Comparison of ENCODE assay signal across 10 cellular contexts in the genomic region with DNA sequence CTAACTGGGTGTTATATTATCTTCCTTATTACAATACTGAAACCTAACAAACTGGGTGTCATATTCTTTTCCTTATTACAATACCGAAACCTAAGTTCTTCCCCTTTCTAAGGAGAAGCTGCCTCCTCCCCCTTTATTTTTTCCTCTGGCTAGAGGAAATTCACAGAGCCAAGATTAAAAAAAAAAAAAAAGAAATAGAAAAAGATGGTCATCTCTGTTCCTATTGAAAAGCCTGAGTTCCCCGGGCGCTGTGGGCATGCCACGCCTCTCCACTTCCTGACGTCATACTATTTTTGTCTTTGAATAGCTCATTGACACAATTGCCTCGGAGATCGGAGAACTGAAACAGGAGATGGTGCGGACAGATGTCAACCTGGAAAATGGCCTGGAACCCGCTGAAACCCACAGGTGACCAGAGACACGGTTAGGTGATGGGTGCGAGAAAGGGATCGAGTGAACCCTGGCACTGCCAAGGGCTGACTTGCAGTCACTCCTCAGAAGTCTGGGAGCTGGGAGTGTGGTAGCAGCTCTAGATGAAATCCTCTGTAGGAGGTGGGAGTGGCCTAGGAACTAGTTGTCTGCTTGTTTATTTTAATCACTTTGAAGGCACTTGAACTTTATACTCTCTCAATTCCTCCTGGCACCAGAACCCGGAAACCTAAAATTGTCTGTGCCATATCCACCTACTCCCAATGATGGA.
A peak's percentile ranks its signal among the peaks of the same experiment; 100 is the strongest.
DNase-seq lines count a peak whose midpoint lies in the region; ATAC-seq, FAIRE-seq and TF ChIP-seq lines count a peak whose summit lies in the region.
"Had no signal": no experiment of that assay in that cellular context is flagged by ENCODE, and none has a peak within 500 bp of the region (broad histone marks: within the 10 kb centered on the region; RNA-seq: fewer than 3 reads in every experiment).

No MANE protein-coding gene starts in this region.

- H3K4me3 ChIP-seq in BLaER1 treated with 17β-estradiol and CSF1 and Interleukin-3, amounts not matched to agents 10 nM and 100 nM: peak overlapping the region; percentile 28 to 72 (median 60); a peak in 19 of 20 replicates
- 0 out of 2 replicates have a peak overlapping the region, but pooled peaks have one; percentile 5 for H3K4me3 ChIP-seq in GM12878
- no peak overlapping the region for H3K4me3 ChIP-seq in lung
- peak overlapping the region in 1 of 2 donors; percentile 29 for H3K4me3 ChIP-seq in vagina

- BruUV-seq in GM12878 (replicated peaks; lab: Mats Ljungman, UMichigan): TSS peak; percentile 85

- H3K4me1 ChIP-seq in BLaER1 treated with 17β-estradiol and CSF1 and Interleukin-3, amounts not matched to agents 10 nM and 100 nM: peaks cover 72 to 97% (median 87%) of the 10 kb centered on the region in 10 experiments
- H3K4me1 ChIP-seq in GM12878 (ENCODE audit: control insufficient read depth, insufficient read depth, low read length) (peaks cover 23% of the 10 kb centered on the region), lung (ENCODE audit: control insufficient read depth in 2 of 2, insufficient read depth in 2 of 2, low read length in 2 of 2) (peaks cover 21 to 37% of the 10 kb centered on the region in 2 donors), vagina (peaks cover 36% of the 10 kb centered on the region)

- H3K36me3 ChIP-seq in BLaER1 treated with 17β-estradiol and CSF1 and Interleukin-3, amounts not matched to agents 10 nM and 100 nM: peaks cover 0 to 19% (median under 1%) of the 10 kb centered on the region in 11 experiments; a peak in 10 of 22 replicates
- H3K36me3 ChIP-seq in GM12878 (ENCODE audit: control insufficient read depth in 2 of 2, insufficient read depth in 2 of 2, low read length in 1 of 2): no peaks in the 10 kb centered on the region
- peaks cover 0 to 4% of the 10 kb centered on the region in 2 donors for H3K36me3 ChIP-seq in lung (ENCODE audit: control insufficient read depth in 2 of 2, insufficient read depth in 2 of 2, low read length in 2 of 2)
- no peaks in the 10 kb centered on the region for H3K36me3 ChIP-seq in vagina

- intact Hi-C loops in GM12878 (cut with micrococcal nuclease; ENCODE audit: unreplicated experiment) (no loop called here), vagina (cut with DNase I) (no loop called here)

- TF ChIP-seq CTCF in GM12878 (IDR thresholded peaks at IDR 0.05 in 2 of 3, conservative IDR thresholded peaks at IDR 0.05 in 1 of 3; ENCODE audit: control insufficient read depth in 2 of 3, extremely low read depth in 1 of 3, insufficient read depth in 1 of 3, low read depth in 3 of 3, low read length in 3 of 3): no peak
- TF ChIP-seq CTCF in lung (IDR thresholded peaks at IDR 0.05; ENCODE audit: control extremely low read depth, extremely low read depth): no peak
- TF ChIP-seq CTCF in vagina (IDR thresholded peaks at IDR 0.05): no peak

- H3K9ac ChIP-seq in BLaER1 treated with 17β-estradiol and CSF1 and Interleukin-3, amounts not matched to agents 10 nM and 100 nM: peak overlapping the region; percentile 68 to 89 (median 80)
- H3K9ac ChIP-seq in GM12878 (ENCODE audit: control insufficient read depth, insufficient read depth, low read length): no peak overlapping the region

- no peaks in the 10 kb centered on the region for H3K27me3 ChIP-seq in BLaER1 treated with 17β-estradiol and CSF1 and Interleukin-3, amounts not matched to agents 10 nM and 100 nM
- H3K27me3 ChIP-seq in GM12878 (replicated peaks in 1 of 2; ENCODE audit: control insufficient read depth in 2 of 2, insufficient read depth in 2 of 2, low read length in 1 of 2) (no peaks in the 10 kb centered on the region), lung (ENCODE audit: control insufficient read depth, insufficient read depth) (no peaks in the 10 kb centered on the region), vagina (no peaks in the 10 kb centered on the region)

- no peak for TF ChIP-seq RAD21 in GM12878 (IDR thresholded peaks at IDR 0.05; ENCODE audit: insufficient read depth, low read depth, low read length)

- WGBS in GM12878 (ENCODE audit: insufficient coverage, insufficient replicate concordance, low lambda C conversion rate, missing lambda C conversion rate): 5% methylated on average over 13 of the region's 13 CpGs
- WGBS in lung, 2 donors: 28% methylated on average over 13 of the region's 13 CpGs

- H3K4me2 ChIP-seq in BLaER1 treated with 17β-estradiol and CSF1 and Interleukin-3, amounts not matched to agents 10 nM and 100 nM: peak overlapping the region; percentile 78 to 95 (median 92)
- H3K4me2 ChIP-seq in GM12878 (ENCODE audit: control insufficient read depth, insufficient read depth): peak overlapping the region; percentile 74

- TF ChIP-seq POLR2A in GM12878 (IDR thresholded peaks at IDR 0.05; ENCODE audit: low read depth, low read length) (no peak), vagina (IDR thresholded peaks at IDR 0.05) (no peak), H54 (IDR thresholded peaks at IDR 0.05; ENCODE audit: low read depth, low read length) (no peak)

- peak; percentile 72 for ATAC-seq in GM12878
- ATAC-seq in lung (ENCODE audit: insufficient read depth, low FRiP score): peak; percentile 42
- ATAC-seq in GM19463 (IDR thresholded peaks at IDR 0.05; ENCODE audit: unreplicated experiment): no peak
- no peak for ATAC-seq in activated T-cell treated with anti-CD3 and anti-CD28 coated beads, Interleukin-2, amount 50 U/mL, for 72 hours (replicated peaks in 1 of 2)

- DNase-seq in NCI-H1092 treated with DMSO at 0.1 percent for 48 hours (lab: John Stamatoyannopoulos, UW) (peak; percentile 68), GM12878 (ENCODE audit: low read depth, low spot score) (no peak), lung (ENCODE audit: low spot score) (peak; percentile 71), vagina (ENCODE audit: extremely low spot score in 2 of 2) (no peak), H54 (ENCODE audit: insufficient read length, low spot score) (no peak)
- DNase-seq in activated T-cell treated with anti-CD3 and anti-CD28 coated beads, Interleukin-2, amount 50 U/mL, for 72 hours: no peak
- DNase-seq: natural killer cell had no signal

- peaks cover 80% of the 10 kb centered on the region for H3K27me3 Mint-ChIP-seq in activated T-cell treated with anti-CD3 and anti-CD28 coated beads, Interleukin-2, amount 50 U/mL, for 72 hours (ENCODE audit: low read depth)

- SMC1A ChIA-PET in GM12878 (lab: Charles Lee; ENCODE audit: uncharacterized antibody, unreplicated experiment): interaction anchor here (0.7 to 8.5 kb wide), 18 partner anchors 10 to 198 kb away, joined by 3 to 139 read pairs (median 4); no protein-coding TSS in a partner anchor

- no peaks in the 10 kb centered on the region for H3K9me3 ChIP-seq in BLaER1 treated with 17β-estradiol and CSF1 and Interleukin-3, amounts not matched to agents 10 nM and 100 nM (replicated peaks in 1 of 11)
- H3K9me3 ChIP-seq in GM12878 (replicated peaks; ENCODE audit: control insufficient read depth, insufficient read depth, low read length): no peaks in the 10 kb centered on the region
- no peaks in the 10 kb centered on the region for H3K9me3 ChIP-seq in lung (ENCODE audit: control insufficient read depth in 2 of 2, insufficient read depth in 1 of 2, low read length in 1 of 2)
- H3K9me3 ChIP-seq in vagina: no peaks in the 10 kb centered on the region

- peaks cover 0 to 2% of the 10 kb centered on the region in 2 donors for H3K36me3 Mint-ChIP-seq in activated T-cell treated with anti-CD3 and anti-CD28 coated beads, Interleukin-2, amount 50 U/mL, for 72 hours (ENCODE audit: insufficient read depth in 2 of 2)
- H3K36me3 Mint-ChIP-seq: natural killer cell had no signal

- no peak overlapping the region for H3K27ac Mint-ChIP-seq in activated T-cell treated with anti-CD3 and anti-CD28 coated beads, Interleukin-2, amount 50 U/mL, for 72 hours
- H3K27ac Mint-ChIP-seq: natural killer cell; T-helper 1 cell treated with Interleukin-12 subunit alpha and Interleukin-12 subunit beta and Interleukin-4 antibody, amounts not matched to agents 30 μg/mL and 1 μg/mL, for 36 hours had no signal

- H4K20me1 ChIP-seq in BLaER1 treated with 17β-estradiol and CSF1 and Interleukin-3, amounts not matched to agents 10 nM and 100 nM: peaks cover 0 to 28% (median 0%) of the 10 kb centered on the region in 11 experiments; a peak in 4 of 22 replicates
- no peaks in the 10 kb centered on the region for H4K20me1 ChIP-seq in GM12878 (ENCODE audit: control insufficient read depth, insufficient read depth)

- H3K4me1 Mint-ChIP-seq in activated T-cell treated with anti-CD3 and anti-CD28 coated beads, Interleukin-2, amount 50 U/mL, for 72 hours (ENCODE audit: low read depth): peaks cover 29% of the 10 kb centered on the region

- no peak overlapping the region for H2AFZ ChIP-seq in GM12878 (ENCODE audit: control insufficient read depth, low read depth, low read length)

- POLR2A ChIA-PET in GM12878 (lab: Charles Lee): interaction anchor here (0.6 to 1.7 kb wide), 10 partner anchors 10 to 688 kb away, joined by 3 to 11 read pairs (median 4); no protein-coding TSS in a partner anchor

- FAIRE-seq in GM12878 (lab: Jason Lieb, UNC) (no peak), H54 (lab: Jason Lieb, UNC) (no peak)

- RAD21 ChIA-PET in GM12878 (lab: Charles Lee; ENCODE audit: unreplicated experiment): interaction anchor here (0.7 to 5.2 kb wide), 9 partner anchors 8 to 150 kb away, joined by 3 to 51 read pairs (median 4); no protein-coding TSS in a partner anchor

- H3K27ac ChIP-seq in BLaER1 treated with 17β-estradiol and CSF1 and Interleukin-3, amounts not matched to agents 10 nM and 100 nM: peak overlapping the region; percentile 80 to 92 (median 87)
- H3K27ac ChIP-seq in GM12878 (ENCODE audit: control insufficient read depth, insufficient read depth): no peak overlapping the region
- peak overlapping the region; percentile 68 to 93 for H3K27ac ChIP-seq in lung (ENCODE audit: low read depth in 1 of 2, low read length in 1 of 2)
- H3K27ac ChIP-seq in vagina: peak overlapping the region; percentile 81

- no peaks in the 10 kb centered on the region for H3K9me3 Mint-ChIP-seq in activated T-cell treated with anti-CD3 and anti-CD28 coated beads, Interleukin-2, amount 50 U/mL, for 72 hours
- H3K9me3 Mint-ChIP-seq: natural killer cell; T-helper 1 cell treated with Interleukin-12 subunit alpha and Interleukin-12 subunit beta and Interleukin-4 antibody, amounts not matched to agents 30 μg/mL and 1 μg/mL, for 36 hours had no signal

- no peaks in the 10 kb centered on the region for H3K79me2 ChIP-seq in GM12878 (ENCODE audit: control insufficient read depth, insufficient read depth, low read length)

- CTCF ChIA-PET in GM12878 (lab: Yijun Ruan, JAX): interaction anchor here (0.6 to 4.1 kb wide), 8 partner anchors 8 to 148 kb away, joined by 3 to 27 read pairs (median 3); no protein-coding TSS in a partner anchor

- TF ChIP-seq EP300 in GM12878 (IDR thresholded peaks at IDR 0.05; ENCODE audit: borderline replicate concordance in 1 of 2, control insufficient read depth in 1 of 2, low read depth in 2 of 2, low read length in 2 of 2): peak in 1 of 2 experiments; percentile 55; a peak in 1 of 4 replicates

- in situ Hi-C loops in GM12878 (cut with MboI): no loop called here

- no peak overlapping the region for H3K4me3 Mint-ChIP-seq in activated T-cell treated with anti-CD3 and anti-CD28 coated beads, Interleukin-2, amount 50 U/mL, for 72 hours
- H3K4me3 Mint-ChIP-seq: natural killer cell; T-helper 1 cell treated with Interleukin-12 subunit alpha and Interleukin-12 subunit beta and Interleukin-4 antibody, amounts not matched to agents 30 μg/mL and 1 μg/mL, for 36 hours had no signal

TF ChIP-seq in GM12878, 131 proteins besides CTCF, POLR2A, EP300 and RAD21 (continues in another document):
- TF ChIP-seq CBFB (IDR thresholded peaks at IDR 0.05; ENCODE audit: low read depth): 0 out of 2 replicates have a peak, but pooled peaks have one; percentile 19

Comparison
In these comparisons a context has a peak if more than half of its experiments do, and no peak if none do; other contexts are left out.
1. DNase-seq: peak in NCI-H1092 treated with DMSO at 0.1 percent for 48 hours (single experiment) and lung (single experiment); none in GM12878 (single experiment), vagina (0 of 2), H54 (single experiment) and activated T-cell treated with anti-CD3 and anti-CD28 coated beads, Interleukin-2, amount 50 U/mL, for 72 hours (0 of 2).
2. ATAC-seq: peak in GM12878 (single experiment) and lung (single experiment); none in GM19463 (single experiment) and activated T-cell treated with anti-CD3 and anti-CD28 coated beads, Interleukin-2, amount 50 U/mL, for 72 hours (0 of 2).